ENCODE assay signal across 2 cellular contexts in the genomic region with DNA sequence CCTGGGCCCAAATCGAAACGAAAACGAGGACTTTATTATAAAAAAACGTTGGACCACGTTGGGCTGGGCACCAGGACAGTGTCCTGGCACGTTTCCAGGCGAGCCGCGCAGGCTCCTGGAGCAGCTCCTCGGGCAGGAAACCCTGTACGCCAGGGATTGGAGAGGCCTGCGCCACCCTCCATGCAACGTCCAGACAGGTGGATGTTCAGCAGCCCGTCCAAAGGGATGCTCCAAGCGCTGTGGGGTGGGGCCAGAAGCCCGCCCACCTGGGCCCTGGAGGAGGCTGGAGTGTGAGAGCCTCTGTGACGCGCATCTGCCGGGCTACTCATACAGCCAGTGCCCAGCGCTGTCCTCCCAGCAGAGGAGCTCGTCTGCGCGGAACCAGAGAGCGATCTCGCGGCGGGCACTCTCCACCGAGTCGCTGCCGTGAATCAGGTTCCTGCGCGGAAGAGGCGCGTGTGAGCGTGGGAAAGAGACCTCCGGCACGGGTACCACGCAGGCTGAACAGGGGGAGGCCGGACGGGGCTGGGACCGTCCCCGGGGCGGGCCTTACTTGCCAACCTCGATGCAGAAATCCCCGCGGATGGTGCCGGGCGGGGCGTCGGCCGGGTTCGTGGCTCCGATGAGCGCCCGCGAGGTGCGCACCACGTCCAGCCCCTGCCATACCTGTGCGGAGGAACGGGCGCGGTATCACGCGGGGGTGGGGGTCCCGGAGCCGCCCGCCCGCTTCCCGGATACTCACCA.
TF ChIP-seq lines count a peak whose summit lies in the region.

No MANE protein-coding gene starts in this region.

TF ChIP-seq in WTC11, 78 proteins besides CTCF, POLR2A, EP300 and RAD21 (continued from another document):
- TF ChIP-seq, protein P1, sequence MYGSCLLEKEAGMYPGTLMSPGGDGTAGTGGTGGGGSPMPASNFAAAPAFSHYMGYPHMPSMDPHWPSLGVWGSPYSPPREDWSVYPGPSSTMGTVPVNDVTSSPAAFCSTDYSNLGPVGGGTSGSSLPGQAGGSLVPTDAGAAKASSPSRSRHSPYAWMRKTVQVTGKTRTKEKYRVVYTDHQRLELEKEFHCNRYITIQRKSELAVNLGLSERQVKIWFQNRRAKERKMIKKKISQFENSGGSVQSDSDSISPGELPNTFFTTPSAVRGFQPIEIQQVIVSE (CRISPR knock-in tag; IDR thresholded peaks at IDR 0.05; ENCODE audit: borderline replicate concordance) = no peak
- TF ChIP-seq, protein P2, sequence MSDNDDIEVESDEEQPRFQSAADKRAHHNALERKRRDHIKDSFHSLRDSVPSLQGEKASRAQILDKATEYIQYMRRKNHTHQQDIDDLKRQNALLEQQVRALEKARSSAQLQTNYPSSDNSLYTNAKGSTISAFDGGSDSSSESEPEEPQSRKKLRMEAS (CRISPR knock-in tag; IDR thresholded peaks at IDR 0.05) = peak; percentile 29; the same call in 1 of the 2 replicates

TF ChIP-seq in HepG2, 621 proteins besides CTCF, POLR2A, EP300 and RAD21 (continued from another document and continues in another):
- TF ChIP-seq, protein P3, sequence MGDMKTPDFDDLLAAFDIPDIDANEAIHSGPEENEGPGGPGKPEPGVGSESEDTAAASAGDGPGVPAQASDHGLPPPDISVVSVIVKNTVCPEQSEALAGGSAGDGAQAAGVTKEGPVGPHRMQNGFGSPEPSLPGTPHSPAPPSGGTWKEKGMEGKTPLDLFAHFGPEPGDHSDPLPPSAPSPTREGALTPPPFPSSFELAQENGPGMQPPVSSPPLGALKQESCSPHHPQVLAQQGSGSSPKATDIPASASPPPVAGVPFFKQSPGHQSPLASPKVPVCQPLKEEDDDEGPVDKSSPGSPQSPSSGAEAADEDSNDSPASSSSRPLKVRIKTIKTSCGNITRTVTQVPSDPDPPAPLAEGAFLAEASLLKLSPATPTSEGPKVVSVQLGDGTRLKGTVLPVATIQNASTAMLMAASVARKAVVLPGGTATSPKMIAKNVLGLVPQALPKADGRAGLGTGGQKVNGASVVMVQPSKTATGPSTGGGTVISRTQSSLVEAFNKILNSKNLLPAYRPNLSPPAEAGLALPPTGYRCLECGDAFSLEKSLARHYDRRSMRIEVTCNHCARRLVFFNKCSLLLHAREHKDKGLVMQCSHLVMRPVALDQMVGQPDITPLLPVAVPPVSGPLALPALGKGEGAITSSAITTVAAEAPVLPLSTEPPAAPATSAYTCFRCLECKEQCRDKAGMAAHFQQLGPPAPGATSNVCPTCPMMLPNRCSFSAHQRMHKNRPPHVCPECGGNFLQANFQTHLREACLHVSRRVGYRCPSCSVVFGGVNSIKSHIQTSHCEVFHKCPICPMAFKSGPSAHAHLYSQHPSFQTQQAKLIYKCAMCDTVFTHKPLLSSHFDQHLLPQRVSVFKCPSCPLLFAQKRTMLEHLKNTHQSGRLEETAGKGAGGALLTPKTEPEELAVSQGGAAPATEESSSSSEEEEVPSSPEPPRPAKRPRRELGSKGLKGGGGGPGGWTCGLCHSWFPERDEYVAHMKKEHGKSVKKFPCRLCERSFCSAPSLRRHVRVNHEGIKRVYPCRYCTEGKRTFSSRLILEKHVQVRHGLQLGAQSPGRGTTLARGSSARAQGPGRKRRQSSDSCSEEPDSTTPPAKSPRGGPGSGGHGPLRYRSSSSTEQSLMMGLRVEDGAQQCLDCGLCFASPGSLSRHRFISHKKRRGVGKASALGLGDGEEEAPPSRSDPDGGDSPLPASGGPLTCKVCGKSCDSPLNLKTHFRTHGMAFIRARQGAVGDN (CRISPR knock-in tag; IDR thresholded peaks at IDR 0.05) = peak; percentile 13; the same call in 1 of the 2 replicates
- no peak for TF ChIP-seq TAF15 (IDR thresholded peaks at IDR 0.05; ENCODE audit: low read depth, low read length, poor library complexity, severe bottlenecking)
- no peak for TF ChIP-seq HNF4G (IDR thresholded peaks at IDR 0.05; ENCODE audit: borderline replicate concordance, low read depth, low read length)
- TF ChIP-seq HNF4G (CRISPR knock-in tag; IDR thresholded peaks at IDR 0.05; ENCODE audit: borderline replicate concordance, low read depth) = no peak
- TF ChIP-seq ZNF33A (CRISPR knock-in tag; IDR thresholded peaks at IDR 0.05; ENCODE audit: borderline replicate concordance) = no peak
- no peak for TF ChIP-seq ZNF775 (CRISPR knock-in tag; IDR thresholded peaks at IDR 0.05; ENCODE audit: borderline replicate concordance)
- peak; percentile 84 for TF ChIP-seq AGO2 (optimal IDR thresholded peaks at IDR 0.05; ENCODE audit: low read depth, low read length)
- TF ChIP-seq ONECUT2 (CRISPR knock-in tag; IDR thresholded peaks at IDR 0.05) = no peak
- no peak for TF ChIP-seq POLR2AphosphoS2 (IDR thresholded peaks at IDR 0.05; ENCODE audit: low read depth, low read length)
- peak; percentile 36; the same call in 1 of the 2 replicates for TF ChIP-seq ZNF768 (CRISPR knock-in tag; IDR thresholded peaks at IDR 0.05)
- no peak for TF ChIP-seq HMG20A (CRISPR knock-in tag; IDR thresholded peaks at IDR 0.05; ENCODE audit: borderline replicate concordance)
- no peak for TF ChIP-seq ZNF605 (CRISPR knock-in tag; IDR thresholded peaks at IDR 0.05)
- TF ChIP-seq ZNF781 (CRISPR knock-in tag; IDR thresholded peaks at IDR 0.05; ENCODE audit: borderline replicate concordance, not compliant biosample characterization) = no peak
- no peak for TF ChIP-seq ZFYVE20 (CRISPR knock-in tag; IDR thresholded peaks at IDR 0.05; ENCODE audit: borderline replicate concordance, low read depth)
- peak; percentile 34 for TF ChIP-seq POLR2G (IDR thresholded peaks at IDR 0.05; ENCODE audit: low read depth, low read length)
- TF ChIP-seq, protein P4, sequence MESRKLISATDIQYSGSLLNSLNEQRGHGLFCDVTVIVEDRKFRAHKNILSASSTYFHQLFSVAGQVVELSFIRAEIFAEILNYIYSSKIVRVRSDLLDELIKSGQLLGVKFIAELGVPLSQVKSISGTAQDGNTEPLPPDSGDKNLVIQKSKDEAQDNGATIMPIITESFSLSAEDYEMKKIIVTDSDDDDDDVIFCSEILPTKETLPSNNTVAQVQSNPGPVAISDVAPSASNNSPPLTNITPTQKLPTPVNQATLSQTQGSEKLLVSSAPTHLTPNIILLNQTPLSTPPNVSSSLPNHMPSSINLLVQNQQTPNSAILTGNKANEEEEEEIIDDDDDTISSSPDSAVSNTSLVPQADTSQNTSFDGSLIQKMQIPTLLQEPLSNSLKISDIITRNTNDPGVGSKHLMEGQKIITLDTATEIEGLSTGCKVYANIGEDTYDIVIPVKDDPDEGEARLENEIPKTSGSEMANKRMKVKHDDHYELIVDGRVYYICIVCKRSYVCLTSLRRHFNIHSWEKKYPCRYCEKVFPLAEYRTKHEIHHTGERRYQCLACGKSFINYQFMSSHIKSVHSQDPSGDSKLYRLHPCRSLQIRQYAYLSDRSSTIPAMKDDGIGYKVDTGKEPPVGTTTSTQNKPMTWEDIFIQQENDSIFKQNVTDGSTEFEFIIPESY (CRISPR knock-in tag; IDR thresholded peaks at IDR 0.05) = peak; percentile 57; the same call in 1 of the 2 replicates
- no peak for TF ChIP-seq PPARG (CRISPR knock-in tag; conservative IDR thresholded peaks at IDR 0.05)
- TF ChIP-seq MAF1 (CRISPR knock-in tag; IDR thresholded peaks at IDR 0.05; ENCODE audit: borderline replicate concordance) = no peak
- peak; percentile 88 for TF ChIP-seq RBM22 (optimal IDR thresholded peaks at IDR 0.05; ENCODE audit: low read length)
- TF ChIP-seq ZNF792 (CRISPR knock-in tag; IDR thresholded peaks at IDR 0.05) = no peak
- TF ChIP-seq ZNF510 (CRISPR knock-in tag; IDR thresholded peaks at IDR 0.05; ENCODE audit: low read depth) = no peak
- TF ChIP-seq, protein P5, sequence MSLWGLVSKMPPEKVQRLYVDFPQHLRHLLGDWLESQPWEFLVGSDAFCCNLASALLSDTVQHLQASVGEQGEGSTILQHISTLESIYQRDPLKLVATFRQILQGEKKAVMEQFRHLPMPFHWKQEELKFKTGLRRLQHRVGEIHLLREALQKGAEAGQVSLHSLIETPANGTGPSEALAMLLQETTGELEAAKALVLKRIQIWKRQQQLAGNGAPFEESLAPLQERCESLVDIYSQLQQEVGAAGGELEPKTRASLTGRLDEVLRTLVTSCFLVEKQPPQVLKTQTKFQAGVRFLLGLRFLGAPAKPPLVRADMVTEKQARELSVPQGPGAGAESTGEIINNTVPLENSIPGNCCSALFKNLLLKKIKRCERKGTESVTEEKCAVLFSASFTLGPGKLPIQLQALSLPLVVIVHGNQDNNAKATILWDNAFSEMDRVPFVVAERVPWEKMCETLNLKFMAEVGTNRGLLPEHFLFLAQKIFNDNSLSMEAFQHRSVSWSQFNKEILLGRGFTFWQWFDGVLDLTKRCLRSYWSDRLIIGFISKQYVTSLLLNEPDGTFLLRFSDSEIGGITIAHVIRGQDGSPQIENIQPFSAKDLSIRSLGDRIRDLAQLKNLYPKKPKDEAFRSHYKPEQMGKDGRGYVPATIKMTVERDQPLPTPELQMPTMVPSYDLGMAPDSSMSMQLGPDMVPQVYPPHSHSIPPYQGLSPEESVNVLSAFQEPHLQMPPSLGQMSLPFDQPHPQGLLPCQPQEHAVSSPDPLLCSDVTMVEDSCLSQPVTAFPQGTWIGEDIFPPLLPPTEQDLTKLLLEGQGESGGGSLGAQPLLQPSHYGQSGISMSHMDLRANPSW (CRISPR knock-in tag; IDR thresholded peaks at IDR 0.05; ENCODE audit: borderline replicate concordance) = no peak
- TF ChIP-seq NR2C2 (CRISPR knock-in tag; IDR thresholded peaks at IDR 0.05; ENCODE audit: borderline replicate concordance) = no peak
- TF ChIP-seq ZNF788 (CRISPR knock-in tag; IDR thresholded peaks at IDR 0.05; ENCODE audit: borderline replicate concordance) = no peak
- no peak for TF ChIP-seq ZNF382 (CRISPR knock-in tag; IDR thresholded peaks at IDR 0.05; ENCODE audit: borderline replicate concordance)
- no peak for TF ChIP-seq ESRRA (CRISPR knock-in tag; IDR thresholded peaks at IDR 0.05; ENCODE audit: low read depth)
- no peak for TF ChIP-seq ZNF367 (CRISPR knock-in tag; IDR thresholded peaks at IDR 0.05; ENCODE audit: borderline replicate concordance)
- no peak for TF ChIP-seq ZBTB20 (CRISPR knock-in tag; IDR thresholded peaks at IDR 0.05; ENCODE audit: borderline replicate concordance, low read depth)
- no peak for TF ChIP-seq PHF5A (CRISPR knock-in tag; IDR thresholded peaks at IDR 0.05; ENCODE audit: low read depth, unreplicated experiment)
- TF ChIP-seq, protein P6, sequence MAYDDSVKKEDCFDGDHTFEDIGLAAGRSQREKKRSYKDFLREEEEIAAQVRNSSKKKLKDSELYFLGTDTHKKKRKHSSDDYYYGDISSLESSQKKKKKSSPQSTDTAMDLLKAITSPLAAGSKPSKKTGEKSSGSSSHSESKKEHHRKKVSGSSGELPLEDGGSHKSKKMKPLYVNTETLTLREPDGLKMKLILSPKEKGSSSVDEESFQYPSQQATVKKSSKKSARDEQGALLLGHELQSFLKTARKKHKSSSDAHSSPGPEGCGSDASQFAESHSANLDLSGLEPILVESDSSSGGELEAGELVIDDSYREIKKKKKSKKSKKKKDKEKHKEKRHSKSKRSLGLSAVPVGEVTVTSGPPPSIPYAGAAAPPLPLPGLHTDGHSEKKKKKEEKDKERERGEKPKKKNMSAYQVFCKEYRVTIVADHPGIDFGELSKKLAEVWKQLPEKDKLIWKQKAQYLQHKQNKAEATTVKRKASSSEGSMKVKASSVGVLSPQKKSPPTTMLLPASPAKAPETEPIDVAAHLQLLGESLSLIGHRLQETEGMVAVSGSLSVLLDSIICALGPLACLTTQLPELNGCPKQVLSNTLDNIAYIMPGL (CRISPR knock-in tag; IDR thresholded peaks at IDR 0.05; ENCODE audit: borderline replicate concordance in 1 of 2, low read depth in 1 of 2) = no peak
- TF ChIP-seq ZC3H4 (CRISPR knock-in tag; IDR thresholded peaks at IDR 0.05; ENCODE audit: borderline replicate concordance) = peak; percentile 33; the same call in 1 of the 2 replicates
- TF ChIP-seq CHCHD3 (CRISPR knock-in tag; IDR thresholded peaks at IDR 0.05) = no peak
- TF ChIP-seq AGO1 (IDR thresholded peaks at IDR 0.05; ENCODE audit: low read depth, low read length, poor library complexity, severe bottlenecking) = peak; percentile 93
- TF ChIP-seq ZNF607 (CRISPR knock-in tag; IDR thresholded peaks at IDR 0.05; ENCODE audit: borderline replicate concordance) = no peak
- TF ChIP-seq SCMH1 (CRISPR knock-in tag; IDR thresholded peaks at IDR 0.05; ENCODE audit: borderline replicate concordance) = no peak
- TF ChIP-seq, protein P7, sequence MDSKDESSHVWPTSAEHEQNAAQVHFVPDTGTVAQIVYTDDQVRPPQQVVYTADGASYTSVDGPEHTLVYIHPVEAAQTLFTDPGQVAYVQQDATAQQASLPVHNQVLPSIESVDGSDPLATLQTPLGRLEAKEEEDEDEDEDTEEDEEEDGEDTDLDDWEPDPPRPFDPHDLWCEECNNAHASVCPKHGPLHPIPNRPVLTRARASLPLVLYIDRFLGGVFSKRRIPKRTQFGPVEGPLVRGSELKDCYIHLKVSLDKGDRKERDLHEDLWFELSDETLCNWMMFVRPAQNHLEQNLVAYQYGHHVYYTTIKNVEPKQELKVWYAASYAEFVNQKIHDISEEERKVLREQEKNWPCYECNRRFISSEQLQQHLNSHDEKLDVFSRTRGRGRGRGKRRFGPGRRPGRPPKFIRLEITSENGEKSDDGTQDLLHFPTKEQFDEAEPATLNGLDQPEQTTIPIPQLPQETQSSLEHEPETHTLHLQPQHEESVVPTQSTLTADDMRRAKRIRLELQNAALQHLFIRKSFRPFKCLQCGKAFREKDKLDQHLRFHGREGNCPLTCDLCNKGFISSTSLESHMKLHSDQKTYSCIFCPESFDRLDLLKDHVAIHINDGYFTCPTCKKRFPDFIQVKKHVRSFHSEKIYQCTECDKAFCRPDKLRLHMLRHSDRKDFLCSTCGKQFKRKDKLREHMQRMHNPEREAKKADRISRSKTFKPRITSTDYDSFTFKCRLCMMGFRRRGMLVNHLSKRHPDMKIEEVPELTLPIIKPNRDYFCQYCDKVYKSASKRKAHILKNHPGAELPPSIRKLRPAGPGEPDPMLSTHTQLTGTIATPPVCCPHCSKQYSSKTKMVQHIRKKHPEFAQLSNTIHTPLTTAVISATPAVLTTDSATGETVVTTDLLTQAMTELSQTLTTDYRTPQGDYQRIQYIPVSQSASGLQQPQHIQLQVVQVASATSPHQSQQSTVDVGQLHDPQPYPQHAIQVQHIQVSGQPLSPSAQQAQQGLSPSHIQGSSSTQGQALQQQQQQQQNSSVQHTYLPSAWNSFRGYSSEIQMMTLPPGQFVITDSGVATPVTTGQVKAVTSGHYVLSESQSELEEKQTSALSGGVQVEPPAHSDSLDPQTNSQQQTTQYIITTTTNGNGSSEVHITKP (CRISPR knock-in tag; IDR thresholded peaks at IDR 0.05; ENCODE audit: low read depth) = no peak
- TF ChIP-seq ZNF446 (CRISPR knock-in tag; IDR thresholded peaks at IDR 0.05) = no peak
- TF ChIP-seq, protein P8, sequence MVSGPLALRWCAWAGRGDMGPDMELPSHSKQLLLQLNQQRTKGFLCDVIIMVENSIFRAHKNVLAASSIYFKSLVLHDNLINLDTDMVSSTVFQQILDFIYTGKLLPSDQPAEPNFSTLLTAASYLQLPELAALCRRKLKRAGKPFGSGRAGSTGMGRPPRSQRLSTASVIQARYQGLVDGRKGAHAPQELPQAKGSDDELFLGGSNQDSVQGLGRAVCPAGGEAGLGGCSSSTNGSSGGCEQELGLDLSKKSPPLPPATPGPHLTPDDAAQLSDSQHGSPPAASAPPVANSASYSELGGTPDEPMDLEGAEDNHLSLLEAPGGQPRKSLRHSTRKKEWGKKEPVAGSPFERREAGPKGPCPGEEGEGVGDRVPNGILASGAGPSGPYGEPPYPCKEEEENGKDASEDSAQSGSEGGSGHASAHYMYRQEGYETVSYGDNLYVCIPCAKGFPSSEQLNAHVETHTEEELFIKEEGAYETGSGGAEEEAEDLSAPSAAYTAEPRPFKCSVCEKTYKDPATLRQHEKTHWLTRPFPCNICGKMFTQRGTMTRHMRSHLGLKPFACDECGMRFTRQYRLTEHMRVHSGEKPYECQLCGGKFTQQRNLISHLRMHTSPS (CRISPR knock-in tag; IDR thresholded peaks at IDR 0.05; ENCODE audit: low read depth) = no peak
